24 cellular contexts compared by ENCODE assay signal in genomic region chr7:158753900-158754299, GRCh38. TPM values are rescaled to one million over a fixed set of nuclear protein-coding genes. Genes with fewer than 3 reads are reported as not detected.
DNase-seq lines count a peak whose midpoint lies in the region; ATAC-seq and TF ChIP-seq lines count a peak whose summit lies in the region.
"Had no signal": no experiment of that assay in that cellular context is flagged by ENCODE, and none has a peak within 500 bp of the region (broad histone marks: within the 10 kb centered on the region; RNA-seq: fewer than 3 reads in every experiment).

No MANE protein-coding gene starts in this region.

- no peak overlapping the region for H3K18ac ChIP-seq in trophoblast cell (ENCODE audit: low read length)

- ATAC-seq in PC-3 = no peak
- no peak for ATAC-seq in central memory CD8-positive, alpha-beta T cell (replicated peaks; ENCODE audit: extremely low read depth, poor library complexity, severe bottlenecking)
- ATAC-seq: CD8-positive, alpha-beta T cell; GM12878; HepG2 had no signal

- no peak overlapping the region for H3K9ac ChIP-seq in PC-3 (ENCODE audit: low read length)
- no peak overlapping the region for H3K9ac ChIP-seq in trophoblast cell (ENCODE audit: low read length)
- H3K9ac ChIP-seq: GM23248 had no signal

- H3K14ac ChIP-seq in trophoblast cell (ENCODE audit: low read length) = no peak overlapping the region

- peak overlapping the region; percentile 31 for H3K27ac Mint-ChIP-seq in activated CD4-positive, alpha-beta T cell treated with anti-CD3 and anti-CD28 coated beads, Interleukin-2, amount 10 ng/mL, durations not matched to agents 7 days and 5 days
- peak overlapping the region; percentile 19 for H3K27ac Mint-ChIP-seq in central memory CD8-positive, alpha-beta T cell (ENCODE audit: low read depth)
- H3K27ac Mint-ChIP-seq: CD8-positive, alpha-beta T cell had no signal

- no peak overlapping the region for H3K4me3 ChIP-seq in PC-3 (ENCODE audit: low read length)
- no peak overlapping the region for H3K4me3 ChIP-seq in trophoblast cell (ENCODE audit: low read depth, low read length)
- no peak overlapping the region for H3K4me3 ChIP-seq in adrenal gland
- H3K4me3 ChIP-seq: GM12878, GM23248, HAP-1 had no signal

- H3K4me2 ChIP-seq in PC-3 (ENCODE audit: low read length) (no peak overlapping the region), trophoblast cell (ENCODE audit: low read length) (no peak overlapping the region)

- peaks cover 43% of the 10 kb centered on the region for H3K36me3 Mint-ChIP-seq in activated CD4-positive, alpha-beta T cell treated with anti-CD3 and anti-CD28 coated beads, Interleukin-2, amount 10 ng/mL, durations not matched to agents 7 days and 5 days (ENCODE audit: low read depth)
- peaks cover 39% of the 10 kb centered on the region for H3K36me3 Mint-ChIP-seq in central memory CD8-positive, alpha-beta T cell (ENCODE audit: insufficient read depth)

- TF ChIP-seq CTCF in PC-3 (conservative IDR thresholded peaks at IDR 0.05; ENCODE audit: low read depth, low read length) (no peak), adrenal gland (IDR thresholded peaks at IDR 0.05) (no peak)

- no peak overlapping the region for H2BK120ac ChIP-seq in trophoblast cell (ENCODE audit: insufficient read depth, low read length, poor library complexity)

- H3K79me2 ChIP-seq in PC-3 (ENCODE audit: low read length) (no peaks in the 10 kb centered on the region), trophoblast cell (ENCODE audit: control insufficient read depth, insufficient read depth, low read length, poor library complexity) (no peaks in the 10 kb centered on the region)

- no TSS peak for BruUV-seq in PC-3 (replicated peaks; lab: Mats Ljungman, UMichigan)

- no peaks in the 10 kb centered on the region for H3K27me3 Mint-ChIP-seq in activated CD4-positive, alpha-beta T cell treated with anti-CD3 and anti-CD28 coated beads, Interleukin-2, amount 10 ng/mL, durations not matched to agents 7 days and 5 days
- no peaks in the 10 kb centered on the region for H3K27me3 Mint-ChIP-seq in central memory CD8-positive, alpha-beta T cell

- TF ChIP-seq POLR2A in adrenal gland (IDR thresholded peaks at IDR 0.05) = no peak

- CTCF ChIA-PET in activated CD4-positive, alpha-beta T cell treated with anti-CD3 and anti-CD28 coated beads, Interleukin-2, amount 10 ng/mL, durations not matched to agents 7 days and 5 days (lab: Charles Lee) = interaction anchor here (0.9 to 1.3 kb wide), 5 partner anchors 8 to 63 kb away, joined by 3 to 5 read pairs (median 4); no protein-coding TSS in a partner anchor
- CTCF ChIA-PET in PC-3 (lab: Charles Lee) = no interaction called here

- no peak overlapping the region for H2AK5ac ChIP-seq in trophoblast cell (ENCODE audit: low read length)

- no peak overlapping the region for H3K4ac ChIP-seq in trophoblast cell (ENCODE audit: low read depth, low read length)

- peaks cover 3% of the 10 kb centered on the region for H3K4me1 Mint-ChIP-seq in activated CD4-positive, alpha-beta T cell treated with anti-CD3 and anti-CD28 coated beads, Interleukin-2, amount 10 ng/mL, durations not matched to agents 7 days and 5 days
- H3K4me1 Mint-ChIP-seq in central memory CD8-positive, alpha-beta T cell = no peaks in the 10 kb centered on the region

- H4K8ac ChIP-seq in trophoblast cell (ENCODE audit: low read depth, low read length) = no peak overlapping the region

- H3K79me1 ChIP-seq in trophoblast cell (ENCODE audit: low read length) = no peaks in the 10 kb centered on the region

- intact Hi-C loops in PC-3 (cut with micrococcal nuclease) (no loop called here), adrenal gland (cut with DNase I) (no loop called here)

- peaks cover 17% of the 10 kb centered on the region; the same call in 1 of the 2 replicates for H3K36me3 ChIP-seq in PC-3 (ENCODE audit: low read depth, low read length)
- peaks cover 21 to 30% of the 10 kb centered on the region in 2 experiments for H3K36me3 ChIP-seq in trophoblast cell (ENCODE audit: control insufficient read depth in 1 of 2, insufficient read depth in 2 of 2, low read length in 2 of 2)
- H3K36me3 ChIP-seq in adrenal gland (replicated peaks in 1 of 2) = peaks cover 0 to 34% of the 10 kb centered on the region in 2 donors

- H3K4me3 Mint-ChIP-seq in activated CD4-positive, alpha-beta T cell treated with anti-CD3 and anti-CD28 coated beads, Interleukin-2, amount 10 ng/mL, durations not matched to agents 7 days and 5 days = no peak overlapping the region
- no peak overlapping the region for H3K4me3 Mint-ChIP-seq in central memory CD8-positive, alpha-beta T cell
- H3K4me3 Mint-ChIP-seq: CD8-positive, alpha-beta T cell had no signal

- POLR2A ChIA-PET in activated CD4-positive, alpha-beta T cell treated with anti-CD3 and anti-CD28 coated beads, Interleukin-2, amount 10 ng/mL, durations not matched to agents 7 days and 5 days (lab: Charles Lee) = no interaction called here
- POLR2A ChIA-PET in PC-3 (lab: Charles Lee; ENCODE audit: unreplicated experiment) = interaction anchor here (0.6 kb wide), 1 partner anchor 95 kb away, joined by 3 read pairs; no protein-coding TSS in a partner anchor

- H3K9me3 ChIP-seq in PC-3 (ENCODE audit: low read length) = no peaks in the 10 kb centered on the region
- H3K9me3 ChIP-seq in trophoblast cell (ENCODE audit: insufficient read depth, low read depth, low read length) = no peaks in the 10 kb centered on the region
- H3K9me3 ChIP-seq in adrenal gland (replicated peaks in 1 of 3) = no peaks in the 10 kb centered on the region
- H3K9me3 ChIP-seq: HAP-1 had no signal

- no peak overlapping the region for H4K91ac ChIP-seq in trophoblast cell (ENCODE audit: low read depth, low read length)

- no peak overlapping the region for H3K27ac ChIP-seq in PC-3 (ENCODE audit: low read length)
- H3K27ac ChIP-seq in trophoblast cell (ENCODE audit: low read depth, low read length) = no peak overlapping the region
- no peak overlapping the region for H3K27ac ChIP-seq in adrenal gland
- H3K27ac ChIP-seq: GM23248 had no signal

- H3K9me2 ChIP-seq in PC-3 (replicated peaks; ENCODE audit: low read length) = no peaks in the 10 kb centered on the region

- no peaks in the 10 kb centered on the region for H3K27me3 ChIP-seq in PC-3 (ENCODE audit: low read length)
- no peaks in the 10 kb centered on the region for H3K27me3 ChIP-seq in trophoblast cell (ENCODE audit: insufficient read depth, low read length)
- H3K27me3 ChIP-seq in adrenal gland = no peaks in the 10 kb centered on the region

- H4K20me1 ChIP-seq in PC-3 (ENCODE audit: low read length) = no peaks in the 10 kb centered on the region

- no peak overlapping the region for H2BK5ac ChIP-seq in trophoblast cell (ENCODE audit: low read depth, low read length, poor library complexity)

- H2AFZ ChIP-seq in PC-3 (ENCODE audit: low read length) (no peak overlapping the region), trophoblast cell (ENCODE audit: insufficient read depth, low read length, poor library complexity) (no peak overlapping the region)
- H2AFZ ChIP-seq: GM23248 had no signal

- H3F3A ChIP-seq in PC-3 (ENCODE audit: low read length, unreplicated experiment) = no peaks in the 10 kb centered on the region

- H3K23ac ChIP-seq in trophoblast cell (ENCODE audit: low read length) = no peak overlapping the region

- no peak for DNase-seq in activated CD4-positive, alpha-beta T cell treated with anti-CD3 and anti-CD28 coated beads, Interleukin-2, amount 10 ng/mL, durations not matched to agents 7 days and 5 days
- DNase-seq in activated CD4-positive, alpha-beta T cell treated with anti-CD3 and anti-CD28 coated beads for 4 hours = no peak
- DNase-seq in PC-3 (peak; percentile 4), trophoblast cell (peak; percentile 78 to 84), T-helper 9 cell (no peak), NCI-H1436 treated with DMSO at 0.1 percent for 48 hours (lab: John Stamatoyannopoulos, UW) (no peak), adrenal gland (no peak)
- DNase-seq in central memory CD8-positive, alpha-beta T cell (ENCODE audit: low spot score in 2 of 2) = no peak
- DNase-seq: 8988T; C1 segment of cervical spinal cord; CD8-positive, alpha-beta T cell; DND-41; GM23248; KBM-7; MM.1S; NCI-H1048; NCI-H1694; NCI-H2081; NCI-H2171; NCI-H526; Right ventricle myocardium superior had no signal

- peaks cover 9% of the 10 kb centered on the region for H3K4me1 ChIP-seq in PC-3 (ENCODE audit: insufficient read depth, low read length)
- no peaks in the 10 kb centered on the region for H3K4me1 ChIP-seq in trophoblast cell (ENCODE audit: control insufficient read depth in 1 of 2, insufficient read depth in 2 of 2, low read length in 2 of 2)
- no peaks in the 10 kb centered on the region for H3K4me1 ChIP-seq in adrenal gland (replicated peaks in 1 of 2)

- WGBS in trophoblast cell (ENCODE audit: extremely low coverage, insufficient coverage, insufficient read length) = no CpG with 5 or more reads among the region's 5 CpGs
- WGBS in adrenal gland, 4 donors = 87 to 98% (median 97%) methylated on average over 5 of the region's 5 CpGs

- H4K12ac ChIP-seq in trophoblast cell (ENCODE audit: low read depth, low read length) = no peak overlapping the region

- H3K9me3 Mint-ChIP-seq in activated CD4-positive, alpha-beta T cell treated with anti-CD3 and anti-CD28 coated beads, Interleukin-2, amount 10 ng/mL, durations not matched to agents 7 days and 5 days = no peaks in the 10 kb centered on the region
- H3K9me3 Mint-ChIP-seq in central memory CD8-positive, alpha-beta T cell = no peaks in the 10 kb centered on the region
- H3K9me3 Mint-ChIP-seq: CD8-positive, alpha-beta T cell had no signal

- H2BK12ac ChIP-seq in trophoblast cell (ENCODE audit: low read length) = no peak overlapping the region

RNA-seq across cellular contexts. Expression of gene NCAPG2, which starts 49.3 kb away (rescaled TPM):
- total RNA-seq in activated CD4-positive, alpha-beta T cell treated with anti-CD3 and anti-CD28 coated beads, Interleukin-2, amount 10 ng/mL, durations not matched to agents 7 days and 5 days = 100 to 1,000 TPM; 139 to 173 TPM
- total RNA-seq in PC-3 (2014; rRNA removed) = 49.2 and 50.2 TPM in 2 replicates
- polyA plus RNA-seq in trophoblast cell (2013) = 19.4 and 19.7 TPM in 2 replicates
- 1 to 10 TPM; 4.6 to 9.0 (median 6.1) TPM for total RNA-seq in adrenal gland
- 1 to 10 TPM; 1.6 to 4.3 (median 1.9) TPM for polyA plus RNA-seq in adrenal gland

Comparison
In these comparisons a context has a peak if more than half of its experiments do, and no peak if none do; other contexts are left out.
1. DNase-seq: peak in PC-3 (single experiment) and trophoblast cell (2 of 2); none in activated CD4-positive, alpha-beta T cell treated with anti-CD3 and anti-CD28 coated beads, Interleukin-2, amount 10 ng/mL, durations not matched to agents 7 days and 5 days (single experiment), activated CD4-positive, alpha-beta T cell treated with anti-CD3 and anti-CD28 coated beads for 4 hours (0 of 2), central memory CD8-positive, alpha-beta T cell (0 of 2), T-helper 9 cell (single experiment), NCI-H1436 treated with DMSO at 0.1 percent for 48 hours (single experiment) and adrenal gland (0 of 7).